ENCODE assay signal across 8 cellular contexts in genomic region chr4:104901438-104901837, GRCh38.
DNase-seq lines count a peak whose midpoint lies in the region; ATAC-seq and TF ChIP-seq lines count a peak whose summit lies in the region.

No MANE protein-coding gene starts in this region.

- peak overlapping the region; percentile 73 for H2AFZ ChIP-seq in neural progenitor cell (replicated peaks)

- POLR2A ChIA-PET in HEK293T (lab: Yijun Ruan, JAX) = no interaction called here

- no peaks in the 10 kb centered on the region for H4K20me1 ChIP-seq in neural progenitor cell (ENCODE audit: low read depth)

- H3K9me3 Mint-ChIP-seq in neural progenitor cell = peaks cover 5% of the 10 kb centered on the region

- no peak overlapping the region for H3K9ac ChIP-seq in neural progenitor cell

- H3K4me1 Mint-ChIP-seq in neural progenitor cell = peaks cover 4% of the 10 kb centered on the region

- no peak overlapping the region for H3K4me3 ChIP-seq in neural progenitor cell

- CTCF ChIA-PET in HEK293T (lab: Yijun Ruan, JAX) = no interaction called here

- DNase-seq in H4 (ENCODE audit: low spot score) (peak; percentile 62), NCI-H748 treated with DMSO at 0.1 percent for 48 hours (lab: John Stamatoyannopoulos, UW) (peak; percentile 20), epidermal melanocyte (ENCODE audit: insufficient read length, low spot score) (peak; percentile 23), neural progenitor cell (ENCODE audit: low spot score) (peak; percentile 43), HCEC 1CT (no peak), EL (no peak), HEK293T (ENCODE audit: extremely low spot score) (no peak)

- no peaks in the 10 kb centered on the region for H3K79me2 ChIP-seq in neural progenitor cell (ENCODE audit: low read depth)

- H3K36me3 Mint-ChIP-seq in neural progenitor cell = no peaks in the 10 kb centered on the region

- H3K36me3 ChIP-seq in neural progenitor cell = no peaks in the 10 kb centered on the region

- H3K27ac Mint-ChIP-seq in neural progenitor cell = no peak overlapping the region

- H3K4me3 Mint-ChIP-seq in neural progenitor cell = no peak overlapping the region

- no peaks in the 10 kb centered on the region for H3K9me3 ChIP-seq in neural progenitor cell (ENCODE audit: low read depth)

- H3K4me2 ChIP-seq in neural progenitor cell = no peak overlapping the region

- no peak overlapping the region for H3K27ac ChIP-seq in neural progenitor cell

- TF ChIP-seq CTCF in neural progenitor cell (IDR thresholded peaks at IDR 0.05) = peak; percentile 35

- peaks cover 6% of the 10 kb centered on the region for H3K27me3 Mint-ChIP-seq in neural progenitor cell (ENCODE audit: insufficient read depth, low read depth)

- H3K27me3 ChIP-seq in neural progenitor cell = peaks cover 12% of the 10 kb centered on the region

- peaks cover 10% of the 10 kb centered on the region for H3K4me1 ChIP-seq in neural progenitor cell

- no peaks in the 10 kb centered on the region for H3F3A ChIP-seq in neural progenitor cell (ENCODE audit: low read depth)

- ATAC-seq in HG02973 (IDR thresholded peaks at IDR 0.05; ENCODE audit: unreplicated experiment) = no peak

TF ChIP-seq in HEK293T, 16 proteins besides CTCF, POLR2A, EP300 and RAD21:
- TF ChIP-seq FOXA1 (IDR thresholded peaks at IDR 0.05) (no peak), NFRKB (IDR thresholded peaks at IDR 0.05) (no peak), CTBP1 (IDR thresholded peaks at IDR 0.05; ENCODE audit: borderline replicate concordance) (no peak), ELF4 (IDR thresholded peaks at IDR 0.05) (no peak), ARNT (IDR thresholded peaks at IDR 0.05) (no peak), BHLHE40 (IDR thresholded peaks at IDR 0.05; ENCODE audit: borderline replicate concordance) (no peak), HDGF (IDR thresholded peaks at IDR 0.05; ENCODE audit: borderline replicate concordance) (no peak)

Comparison
In these comparisons a context has a peak if more than half of its experiments do, and no peak if none do; other contexts are left out.
1. DNase-seq: peak in H4 (single experiment), NCI-H748 treated with DMSO at 0.1 percent for 48 hours (single experiment), epidermal melanocyte (single experiment) and neural progenitor cell (single experiment); none in HCEC 1CT (single experiment), EL (single experiment) and HEK293T (single experiment).